In genomic region chr3:46989146-46989810, GRCh38 we compare ENCODE assay signal across 12 cellular contexts. TPM values are rescaled to one million over a fixed set of nuclear protein-coding genes. Genes with fewer than 3 reads are reported as not detected.
A peak's percentile ranks its signal among the peaks of the same experiment; 100 is the strongest.
DNase-seq lines count a peak whose midpoint lies in the region; ATAC-seq and TF ChIP-seq lines count a peak whose summit lies in the region.
"Had no signal": no experiment of that assay in that cellular context is flagged by ENCODE, and none has a peak within 500 bp of the region (broad histone marks: within the 10 kb centered on the region; RNA-seq: fewer than 3 reads in every experiment).

No MANE protein-coding gene starts in this region.

- no peak for TF ChIP-seq CTCF in CD14-positive monocyte (IDR thresholded peaks at IDR 0.05)
- no peak for TF ChIP-seq CTCF in DND-41 (IDR thresholded peaks at IDR 0.05; ENCODE audit: borderline replicate concordance, extremely low read depth, low read length, poor library complexity, severe bottlenecking)

- H4K20me1 ChIP-seq in DND-41 (ENCODE audit: insufficient read depth, low read length) = peaks cover 11% of the 10 kb centered on the region

- H3K4me3 Mint-ChIP-seq in CD14-positive monocyte = peak overlapping the region; percentile 80 to 90
- H3K4me3 Mint-ChIP-seq in activated CD8-positive, alpha-beta T cell treated with anti-CD3 and anti-CD28 coated beads, Interleukin-2, amount 10 ng/mL, durations not matched to agents 7 days and 5 days = peak overlapping the region; percentile 80

- H3K4me1 Mint-ChIP-seq in CD14-positive monocyte = peaks cover 75% of the 10 kb centered on the region
- peaks cover 63% of the 10 kb centered on the region for H3K4me1 Mint-ChIP-seq in activated CD8-positive, alpha-beta T cell treated with anti-CD3 and anti-CD28 coated beads, Interleukin-2, amount 10 ng/mL, durations not matched to agents 7 days and 5 days (ENCODE audit: low read depth)

- POLR2A ChIA-PET in activated CD8-positive, alpha-beta T cell treated with anti-CD3 and anti-CD28 coated beads, Interleukin-2, amount 10 ng/mL, durations not matched to agents 7 days and 5 days (lab: Charles Lee) = interaction anchor here (2.3 kb wide), 1 partner anchor 10 kb away, joined by 11 read pairs; the partner anchor contains the start of gene NBEAL2

- no peaks in the 10 kb centered on the region for H3K9me3 Mint-ChIP-seq in CD14-positive monocyte
- no peaks in the 10 kb centered on the region for H3K9me3 Mint-ChIP-seq in activated CD8-positive, alpha-beta T cell treated with anti-CD3 and anti-CD28 coated beads, Interleukin-2, amount 10 ng/mL, durations not matched to agents 7 days and 5 days (ENCODE audit: insufficient read depth)

- H3K4me2 ChIP-seq in DND-41 (ENCODE audit: insufficient read depth, low read length) = no peak overlapping the region

- peak overlapping the region; percentile 94 for H3K27ac ChIP-seq in DND-41 (ENCODE audit: low read length)
- H3K27ac ChIP-seq: suprapubic skin had no signal

- ATAC-seq in DND-41 (ENCODE audit: insufficient read depth, low read depth) = no peak
- no peak for ATAC-seq in activated CD8-positive, alpha-beta T cell treated with anti-CD3 and anti-CD28 coated beads, Interleukin-2, amount 10 ng/mL, durations not matched to agents 7 days and 5 days
- ATAC-seq: mucosa of descending colon had no signal

- DNase-seq in CD14-positive monocyte (ENCODE audit: low spot score) = no peak
- peak; percentile 35 for DNase-seq in DND-41
- DNase-seq in activated CD8-positive, alpha-beta T cell treated with anti-CD3 and anti-CD28 coated beads, Interleukin-2, amount 10 ng/mL, durations not matched to agents 7 days and 5 days = no peak
- no peak for DNase-seq in NCI-H82 (lab: John Stamatoyannopoulos, UW)
- no peak for DNase-seq in NCI-H2029 treated with DMSO at 0.1 percent for 48 hours (lab: John Stamatoyannopoulos, UW)
- DNase-seq in stimulated activated CD4-positive, alpha-beta T cell treated with anti-CD3 and anti-CD28 coated beads, Interleukin-2, amount 100 ng/mL, for 48 hours = no peak
- DNase-seq: amniotic stem cell, erythroblast, NCI-H1930 had no signal

- H3K4me1 ChIP-seq in DND-41 (ENCODE audit: insufficient read depth, low read length) = peaks cover 50% of the 10 kb centered on the region
- peaks cover 79% of the 10 kb centered on the region for H3K4me1 ChIP-seq in mononuclear cell (ENCODE audit: insufficient read depth, low read length)

- no peak overlapping the region for H3K9ac ChIP-seq in DND-41 (ENCODE audit: low read depth, low read length)

- peak overlapping the region; percentile 93 to 99 (median 97) for H3K27ac Mint-ChIP-seq in CD14-positive monocyte
- peak overlapping the region; percentile 93 for H3K27ac Mint-ChIP-seq in activated CD8-positive, alpha-beta T cell treated with anti-CD3 and anti-CD28 coated beads, Interleukin-2, amount 10 ng/mL, durations not matched to agents 7 days and 5 days

- H3K36me3 Mint-ChIP-seq in CD14-positive monocyte = peaks cover 60 to 73% of the 10 kb centered on the region in 2 donors
- H3K36me3 Mint-ChIP-seq in activated CD8-positive, alpha-beta T cell treated with anti-CD3 and anti-CD28 coated beads, Interleukin-2, amount 10 ng/mL, durations not matched to agents 7 days and 5 days (ENCODE audit: low read depth) = peaks cover 54% of the 10 kb centered on the region

- H3K4me3 ChIP-seq in DND-41 (ENCODE audit: low read depth in 1 of 2, low read length in 2 of 2) = no peak overlapping the region
- peak overlapping the region; percentile 41 for H3K4me3 ChIP-seq in mononuclear cell (ENCODE audit: low read length)
- H3K4me3 ChIP-seq: mucosa of descending colon, suprapubic skin had no signal

- peaks cover 0 to 3% (median 1%) of the 10 kb centered on the region in 3 donors for H3K27me3 Mint-ChIP-seq in CD14-positive monocyte (ENCODE audit: low read depth in 3 of 3)
- no peaks in the 10 kb centered on the region for H3K27me3 Mint-ChIP-seq in activated CD8-positive, alpha-beta T cell treated with anti-CD3 and anti-CD28 coated beads, Interleukin-2, amount 10 ng/mL, durations not matched to agents 7 days and 5 days (ENCODE audit: low read depth)

- no peak overlapping the region for H2AFZ ChIP-seq in DND-41 (ENCODE audit: low read depth, low read length)

- CTCF ChIA-PET in activated CD8-positive, alpha-beta T cell treated with anti-CD3 and anti-CD28 coated beads, Interleukin-2, amount 10 ng/mL, durations not matched to agents 7 days and 5 days (lab: Charles Lee) = no interaction called here

- H3K9me3 ChIP-seq in DND-41 (ENCODE audit: insufficient read depth, low read length, severe bottlenecking) (no peaks in the 10 kb centered on the region), mononuclear cell (ENCODE audit: low read depth, low read length) (no peaks in the 10 kb centered on the region)
- H3K9me3 ChIP-seq: mucosa of descending colon, suprapubic skin had no signal

- H3K27me3 ChIP-seq in DND-41 (ENCODE audit: insufficient read depth, low read length, poor library complexity) (no peaks in the 10 kb centered on the region), mononuclear cell (ENCODE audit: insufficient read depth, low read length) (no peaks in the 10 kb centered on the region)
- H3K27me3 ChIP-seq: suprapubic skin had no signal

- H3K36me3 ChIP-seq in DND-41 (ENCODE audit: insufficient read depth, low read length) = peaks cover 69% of the 10 kb centered on the region

- H3K79me2 ChIP-seq in DND-41 (ENCODE audit: insufficient read depth, low read length) = peaks cover 40% of the 10 kb centered on the region

- intact Hi-C loops in CD14-positive monocyte (cut with micrococcal nuclease) = loop anchor here in 1 of 2 donors (5.0 kb wide), 2 partner anchors 37 to 62 kb away; no protein-coding TSS in a partner anchor

RNA-seq across cellular contexts. Expression of gene NBEAL2, which starts 9.8 kb away (rescaled TPM):
- 10 to 100 TPM; 10.4 to 17.3 TPM for polyA plus RNA-seq in CD14-positive monocyte
- total RNA-seq in activated CD8-positive, alpha-beta T cell treated with anti-CD3 and anti-CD28 coated beads, Interleukin-2, amount 10 ng/mL, durations not matched to agents 7 days and 5 days = 100 to 1,000 TPM; 206 to 212 TPM
- total RNA-seq in mononuclear cell = 62.7 TPM

RNA-seq across cellular contexts. Expression of gene CCDC12, which starts 12.7 kb away (rescaled TPM):
- polyA plus RNA-seq in CD14-positive monocyte = 10 to 100 TPM; 50.1 to 55.8 TPM
- total RNA-seq in activated CD8-positive, alpha-beta T cell treated with anti-CD3 and anti-CD28 coated beads, Interleukin-2, amount 10 ng/mL, durations not matched to agents 7 days and 5 days = 10 to 100 TPM; 59.4 to 62.2 TPM
- total RNA-seq in mononuclear cell = 45.2 TPM
